In genomic region chr4:153592090-153592489, GRCh38 we compare ENCODE assay signal across 2 cellular contexts.
TF ChIP-seq lines count a peak whose summit lies in the region.

No MANE protein-coding gene starts in this region.

TF ChIP-seq in HEK293, 187 proteins besides CTCF, POLR2A, EP300 and RAD21 (continued from another document):
- no peak for TF ChIP-seq ZBTB11 (tag by site-specific recombination; conservative IDR thresholded peaks at IDR 0.05; ENCODE audit: low read depth)
- TF ChIP-seq ZNF211 (tag by site-specific recombination; IDR thresholded peaks at IDR 0.05; ENCODE audit: low read depth): no peak
- TF ChIP-seq ZNF785 (tag by site-specific recombination; IDR thresholded peaks at IDR 0.05): no peak

TF ChIP-seq in GM23338, 12 proteins besides CTCF, POLR2A, EP300 and RAD21 (continued from another document):
- TF ChIP-seq ZNF462 (CRISPR knock-in tag; IDR thresholded peaks at IDR 0.05) (no peak), EZH2phosphoT487 (IDR thresholded peaks at IDR 0.05; ENCODE audit: unreplicated experiment) (no peak), ETS1 (IDR thresholded peaks at IDR 0.05) (no peak), ZNF114 (CRISPR knock-in tag; IDR thresholded peaks at IDR 0.05) (no peak), ZNF331 (CRISPR knock-in tag; IDR thresholded peaks at IDR 0.05; ENCODE audit: low read depth) (no peak), STAT1 (IDR thresholded peaks at IDR 0.05; ENCODE audit: unreplicated experiment) (no peak), CREB1 (CRISPR knock-in tag; IDR thresholded peaks at IDR 0.05; ENCODE audit: low read depth) (no peak), EZH2 (IDR thresholded peaks at IDR 0.05; ENCODE audit: low read depth, unreplicated experiment) (no peak), NANOG (IDR thresholded peaks at IDR 0.05; ENCODE audit: borderline replicate concordance) (no peak), POLR2AphosphoS5 (IDR thresholded peaks at IDR 0.05; ENCODE audit: low read depth) (no peak), JUNB (IDR thresholded peaks at IDR 0.05; ENCODE audit: unreplicated experiment) (no peak)
